20 cellular contexts compared by ENCODE assay signal in the genomic region with DNA sequence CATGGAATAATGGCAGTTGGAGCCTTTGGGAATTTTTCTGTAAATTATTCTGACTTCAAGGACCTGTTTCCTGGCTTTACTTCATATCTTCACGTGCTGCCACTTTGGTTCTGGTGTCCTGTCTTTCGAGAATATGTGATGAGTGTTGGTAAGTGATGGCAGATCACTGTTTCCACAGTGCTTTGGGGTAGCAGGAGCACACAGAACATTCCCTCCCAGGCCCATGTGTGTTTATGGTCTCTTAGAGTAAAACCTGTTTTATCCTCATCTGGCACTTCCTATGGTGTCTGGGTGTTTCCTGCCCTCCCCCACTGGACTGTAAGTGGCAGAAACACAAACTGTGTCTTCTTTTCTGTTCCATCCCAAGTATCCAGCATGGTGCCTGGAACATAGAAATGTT. TPM values are rescaled to one million over a fixed set of nuclear protein-coding genes. Genes with fewer than 3 reads are reported as not detected.
DNase-seq lines count a peak whose midpoint lies in the region; ATAC-seq, FAIRE-seq and TF ChIP-seq lines count a peak whose summit lies in the region.
"Had no signal": no experiment of that assay in that cellular context is flagged by ENCODE, and none has a peak within 500 bp of the region (broad histone marks: within the 10 kb centered on the region; RNA-seq: fewer than 3 reads in every experiment).

No MANE protein-coding gene starts in this region.

- no peaks in the 10 kb centered on the region for H3K9me2 ChIP-seq in OCI-LY7 (ENCODE audit: insufficient read depth, low read length)

- FAIRE-seq in H54 (lab: Jason Lieb, UNC): peak; percentile 43

- H3K9me3 ChIP-seq in OCI-LY7 (ENCODE audit: low read length): no peaks in the 10 kb centered on the region
- H3K9me3 ChIP-seq in thoracic aorta: no peaks in the 10 kb centered on the region

- no peaks in the 10 kb centered on the region for H3K79me2 ChIP-seq in OCI-LY7 (ENCODE audit: insufficient read depth, low read depth, low read length)

- H3K36me3 ChIP-seq in OCI-LY7 (ENCODE audit: insufficient read depth, low read length) (no peaks in the 10 kb centered on the region), thoracic aorta (no peaks in the 10 kb centered on the region)

- CTCF ChIA-PET in OCI-LY7 (lab: Charles Lee; ENCODE audit: unreplicated experiment): interaction anchor here (0.6 kb wide), 1 partner anchor 225 kb away, joined by 3 read pairs; no protein-coding TSS in a partner anchor

- H2AFZ ChIP-seq in OCI-LY7 (ENCODE audit: low read length): 0 out of 2 replicates have a peak overlapping the region, but pooled peaks have one; percentile 17

- BruUV-seq in OCI-LY7 (replicated peaks; lab: Mats Ljungman, UMichigan): no TSS peak

- H3K4me3 ChIP-seq in OCI-LY7 (ENCODE audit: low read depth, low read length, poor library complexity, severe bottlenecking) (no peak overlapping the region), dorsolateral prefrontal cortex (no peak overlapping the region), thoracic aorta (no peak overlapping the region)

- no peaks in the 10 kb centered on the region for H3K4me1 ChIP-seq in OCI-LY7 (ENCODE audit: insufficient read depth, low read length, poor library complexity, severe bottlenecking)
- H3K4me1 ChIP-seq in thoracic aorta (ENCODE audit: control insufficient read depth in 1 of 2, low read depth in 2 of 2): peaks cover 7 to 23% of the 10 kb centered on the region in 2 donors

- no peak for TF ChIP-seq POLR2A in H54 (IDR thresholded peaks at IDR 0.05; ENCODE audit: low read depth, low read length)

- TF ChIP-seq CTCF in OCI-LY7 (conservative IDR thresholded peaks at IDR 0.05; ENCODE audit: low read length): no peak
- TF ChIP-seq CTCF in dorsolateral prefrontal cortex (IDR thresholded peaks at IDR 0.05 in 54 of 56, conservative IDR thresholded peaks at IDR 0.05 in 2 of 56; ENCODE audit: low read depth in 1 of 56, partially characterized antibody in 56 of 56): no peak
- no peak for TF ChIP-seq CTCF in thoracic aorta (IDR thresholded peaks at IDR 0.05)

- no peak for ATAC-seq in thoracic aorta (ENCODE audit: insufficient number of reproducible peaks, low FRiP score, low read depth)
- no peak for ATAC-seq in GM19467 (IDR thresholded peaks at IDR 0.05; ENCODE audit: unreplicated experiment)
- ATAC-seq in GM18870 (IDR thresholded peaks at IDR 0.05; ENCODE audit: unreplicated experiment): no peak
- ATAC-seq: Panc1, SK-N-SH treated with all-trans-retinoic acid at 6 μM for 48 hours had no signal

- POLR2A ChIA-PET in OCI-LY7 (lab: Charles Lee): interaction anchor here (2.0 kb wide), 1 partner anchor 224 kb away, joined by 4 read pairs; no protein-coding TSS in a partner anchor

- no peaks in the 10 kb centered on the region for H3K27me3 ChIP-seq in dorsolateral prefrontal cortex
- H3K27me3 ChIP-seq in thoracic aorta (replicated peaks; ENCODE audit: insufficient read depth): no peaks in the 10 kb centered on the region

- H4K20me1 ChIP-seq in OCI-LY7 (ENCODE audit: insufficient read depth, low read length): no peaks in the 10 kb centered on the region

- DNase-seq in H54 (ENCODE audit: insufficient read length, low spot score) (no peak), OCI-LY7 (ENCODE audit: low spot score) (no peak), dorsolateral prefrontal cortex (no peak), thoracic aorta (ENCODE audit: low spot score) (no peak), midbrain (lab: John Stamatoyannopoulos, UW) (no peak)
- DNase-seq: CD4-positive, alpha-beta T cell; DMS53; HCEC 1CT; NCI-H146; NCI-H2081; NCI-H774; SHP77; T-helper 1 cell had no signal

- H3K27ac ChIP-seq in OCI-LY7 (ENCODE audit: low read depth, low read length, poor library complexity, severe bottlenecking): no peak overlapping the region
- peak overlapping the region in 34 of 59 donors; percentile 4 to 81 (median 45) for H3K27ac ChIP-seq in dorsolateral prefrontal cortex
- H3K27ac ChIP-seq in thoracic aorta: peak overlapping the region; percentile 40 to 78

- no peak overlapping the region for H3K4me2 ChIP-seq in OCI-LY7 (ENCODE audit: low read length)

- intact Hi-C loops in OCI-LY7 (cut with micrococcal nuclease; ENCODE audit: unreplicated experiment): no loop called here
- intact Hi-C loops in dorsolateral prefrontal cortex (cut with DNase I): no loop called here

RNA-seq across cellular contexts. Expression of gene MOGAT1, which starts 17.9 kb away (rescaled TPM):
- total RNA-seq in OCI-LY7 (2014; rRNA removed; shearing (Covaris generic)): not detected in 2 replicates
- total RNA-seq in OCI-LY7 (2022) (not detected in 2 replicates), dorsolateral prefrontal cortex (1 to 10 TPM in 32 of 120 experiments, under 1 TPM in 59, not detected in 29; 0.44 to 3.4 (median 0.85) TPM), thoracic aorta (not detected)
- total RNA-seq: B cell; CD4-positive, alpha-beta T cell; HT-29; NCI-H460 had no signal

RNA-seq across cellular contexts. Expression of gene FARSB, which starts 33.4 kb away (rescaled TPM):
- 23.4 and 24.9 TPM in 2 replicates for total RNA-seq in OCI-LY7 (2014; rRNA removed; shearing (Covaris generic))
- total RNA-seq in OCI-LY7 (2022) (44.5 and 46.7 TPM in 2 replicates), dorsolateral prefrontal cortex (10 to 100 TPM; 13.2 to 41.5 (median 27.8) TPM), thoracic aorta (10 to 100 TPM in 1 of 2 donors, 1 to 10 TPM in 1; 7.3 to 11.1 TPM)
